ENCODE assay signal across 7 cellular contexts in genomic region chr1:153977250-153978240, GRCh38. TPM values are rescaled to one million over a fixed set of nuclear protein-coding genes. Genes with fewer than 3 reads are reported as not detected.
DNase-seq lines count a peak whose midpoint lies in the region; ATAC-seq and TF ChIP-seq lines count a peak whose summit lies in the region.

Gene JTB (minus strand): TSS chr1:153977674. CDS start chr1:153977252, 422 bp downstream.

- H3K36me3 ChIP-seq in spleen, result peaks cover 0 to 58% (median 32%) of the 10 kb centered on the region in 6 donors

- TF ChIP-seq POLR2A in spleen (IDR thresholded peaks at IDR 0.05), result peak in 2 of 3 donors; percentile 52 to 89

- no peaks in the 10 kb centered on the region for H3K9me3 ChIP-seq in spleen

- ATAC-seq in GM18520 (IDR thresholded peaks at IDR 0.05; ENCODE audit: unreplicated experiment) (peak; percentile 59), HG03135 (IDR thresholded peaks at IDR 0.05; ENCODE audit: unreplicated experiment) (peak; percentile 77)

- H3K27ac ChIP-seq in spleen, result peak within 1 kb of the TSS; percentile 91 to 98 (median 94)

- no peaks in the 10 kb centered on the region for H3K27me3 ChIP-seq in spleen (replicated peaks in 1 of 7)

- intact Hi-C loops in spleen (cut with DNase I; ENCODE audit: low total_unique reads), result no loop called here

- peak; percentile 66 for DNase-seq in NCI-H226
- DNase-seq in activated CD4-positive, CD25-positive, alpha-beta regulatory T cell (lab: John Stamatoyannopoulos, UW), result peak; percentile 56 to 72 (median 65)
- peak; percentile 82 for DNase-seq in cardiac fibroblast (ENCODE audit: low read depth in 2 of 2)
- DNase-seq in inferior parietal cortex (ENCODE audit: extremely low spot score), result peak; percentile 90
- DNase-seq in spleen, result peak; percentile 97

- H3K4me1 ChIP-seq in spleen, result peaks cover 20 to 78% (median 51%) of the 10 kb centered on the region in 6 donors

- 0 to 1% (median 1%) methylated on average over 40 to 75 of the region's 75 CpGs for WGBS in spleen, 5 donors

- peak within 1 kb of the TSS; percentile 74 to 97 for H3K4me3 ChIP-seq in cardiac fibroblast (replicated peaks in 1 of 2; ENCODE audit: low read depth in 2 of 2, low read length in 2 of 2)
- peak within 1 kb of the TSS; percentile 84 to 98 (median 94) for H3K4me3 ChIP-seq in spleen

- no peak for TF ChIP-seq CTCF in cardiac fibroblast (IDR thresholded peaks at IDR 0.05; ENCODE audit: low read depth, low read length)
- peak in 3 of 11 experiments; percentile 21 to 43 (median 28) for TF ChIP-seq CTCF in spleen (IDR thresholded peaks at IDR 0.05 in 8 of 11, conservative IDR thresholded peaks at IDR 0.05 in 3 of 11)

RNA-seq across cellular contexts. Expression of gene JTB, which starts in this region (rescaled TPM):
- 100 to 1,000 TPM in 5 of 7 donors, 10 to 100 TPM in 2; 97.9 to 222 (median 102) TPM for total RNA-seq in spleen
- 100 to 1,000 TPM; 184 to 243 (median 204) TPM for polyA plus RNA-seq in spleen

Comparison
In these comparisons a context has a peak if more than half of its experiments do, and no peak if none do; other contexts are left out.
1. Peak in every context shown above with its lines: DNase-seq, ATAC-seq, H3K4me3 ChIP-seq and H3K27ac ChIP-seq.